ENCODE assay signal across 8 cellular contexts in genomic region chr4:56575820-56576429, GRCh38.
DNase-seq lines count a peak whose midpoint lies in the region; ATAC-seq and TF ChIP-seq lines count a peak whose summit lies in the region.

No MANE protein-coding gene starts in this region.

- H3K9me2 ChIP-seq in PC-3 (replicated peaks; ENCODE audit: low read length), result no peaks in the 10 kb centered on the region

- CTCF ChIA-PET in PC-3 (lab: Charles Lee), result interaction anchor here (0.5 to 1.5 kb wide), 5 partner anchors 43 to 261 kb away, joined by 3 to 11 read pairs (median 6); no protein-coding TSS in a partner anchor

- TF ChIP-seq CTCF in GM10266 (IDR thresholded peaks at IDR 0.05; ENCODE audit: control insufficient read depth, insufficient read depth, low read depth, missing control alignments), result peak; percentile 25
- TF ChIP-seq CTCF in PC-3 (conservative IDR thresholded peaks at IDR 0.05; ENCODE audit: low read depth, low read length), result peak; percentile 84
- TF ChIP-seq CTCF in fibroblast of the aortic adventitia (IDR thresholded peaks at IDR 0.05; ENCODE audit: insufficient read depth, low read length), result peak; percentile 63

- DNase-seq in A172 (ENCODE audit: low spot score) (peak; percentile 15), GM10266 (ENCODE audit: extremely low spot score) (no peak), PC-3 (peak; percentile 67), fibroblast of the aortic adventitia (ENCODE audit: low read depth) (peak; percentile 71), smooth muscle cell of the brain vasculature (ENCODE audit: low read depth, low spot score) (peak; percentile 9), COLO668 (lab: John Stamatoyannopoulos, UW; ENCODE audit: unreplicated experiment) (no peak)
- DNase-seq in stimulated activated CD8-positive, alpha-beta memory T cell treated with anti-CD3 and anti-CD28 coated beads, Interleukin-4, amount 100 ng/mL, for 48 hours, result no peak

- no TSS peak for BruUV-seq in PC-3 (replicated peaks; lab: Mats Ljungman, UMichigan)

- peak; percentile 83 for ATAC-seq in PC-3
- ATAC-seq in HG03442 (IDR thresholded peaks at IDR 0.05; ENCODE audit: unreplicated experiment), result no peak

- H3K9ac ChIP-seq in PC-3 (ENCODE audit: low read length), result no peak overlapping the region

- no peaks in the 10 kb centered on the region for H3K36me3 ChIP-seq in PC-3 (ENCODE audit: low read depth, low read length)

- no peak overlapping the region for H3K27ac ChIP-seq in PC-3 (ENCODE audit: low read length)

- H4K20me1 ChIP-seq in PC-3 (ENCODE audit: low read length), result no peaks in the 10 kb centered on the region

- peak overlapping the region; percentile 27; the same call in 1 of the 2 replicates for H2AFZ ChIP-seq in PC-3 (ENCODE audit: low read length)

- no peaks in the 10 kb centered on the region for H3F3A ChIP-seq in PC-3 (ENCODE audit: low read length, unreplicated experiment)

- H3K4me2 ChIP-seq in PC-3 (ENCODE audit: low read length), result no peak overlapping the region

- H3K27me3 ChIP-seq in PC-3 (ENCODE audit: low read length), result no peaks in the 10 kb centered on the region

- H3K79me2 ChIP-seq in PC-3 (ENCODE audit: low read length), result no peaks in the 10 kb centered on the region

- no peak overlapping the region for H3K4me3 ChIP-seq in PC-3 (ENCODE audit: low read length)
- H3K4me3 ChIP-seq in fibroblast of the aortic adventitia (ENCODE audit: low read depth, low read length), result no peak overlapping the region

- no peaks in the 10 kb centered on the region for H3K4me1 ChIP-seq in PC-3 (ENCODE audit: insufficient read depth, low read length)

- no peaks in the 10 kb centered on the region for H3K9me3 ChIP-seq in PC-3 (ENCODE audit: low read length)

- intact Hi-C loops in PC-3 (cut with micrococcal nuclease), result loop anchor here (1.0 to 5.0 kb wide), 4 partner anchors 47 to 224 kb away; no protein-coding TSS in a partner anchor

- POLR2A ChIA-PET in PC-3 (lab: Charles Lee; ENCODE audit: unreplicated experiment), result interaction anchor here (0.6 kb wide), 2 partner anchors 144 to 522 kb away, joined by 5 read pairs; no protein-coding TSS in a partner anchor

Comparison
In these comparisons a context has a peak if more than half of its experiments do, and no peak if none do; other contexts are left out.
1. DNase-seq: peak in A172 (single experiment), PC-3 (single experiment), fibroblast of the aortic adventitia (single experiment) and smooth muscle cell of the brain vasculature (single experiment); none in GM10266 (single experiment), COLO668 (single experiment) and stimulated activated CD8-positive, alpha-beta memory T cell treated with anti-CD3 and anti-CD28 coated beads, Interleukin-4, amount 100 ng/mL, for 48 hours (single experiment).
2. CTCF ChIP-seq: peak in every context shown above with its lines; median percentile 84 in PC-3; 63 in fibroblast of the aortic adventitia; 25 in GM10266.